Comparison of ENCODE assay signal across 33 cellular contexts in the genomic region with DNA sequence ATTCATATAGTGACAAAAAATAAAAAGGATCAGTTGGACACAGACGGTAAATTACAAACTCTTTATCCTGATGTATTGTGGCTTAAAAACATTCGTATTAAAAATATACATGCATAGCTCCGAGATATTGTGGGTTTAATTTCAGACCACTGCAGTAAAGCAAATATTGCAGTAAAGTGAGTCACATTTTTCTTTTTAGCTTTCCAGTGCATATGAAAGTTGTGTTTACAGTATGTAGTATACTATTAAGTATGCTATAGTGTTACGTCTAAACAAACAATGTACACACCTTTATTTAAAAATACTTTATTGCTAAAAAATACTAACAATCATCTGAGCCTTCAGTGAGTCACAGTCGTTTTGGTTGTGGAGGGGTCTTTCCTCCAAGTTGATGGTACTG.
"Had no signal": no experiment of that assay in that cellular context is flagged by ENCODE, and none has a peak within 500 bp of the region (broad histone marks: within the 10 kb centered on the region; RNA-seq: fewer than 3 reads in every experiment).

No MANE protein-coding gene starts in this region.

- H3K4me1 ChIP-seq: adrenal gland, ascending aorta, body of pancreas, breast epithelium had no signal

- H3K9me3 ChIP-seq: adrenal gland, ascending aorta, body of pancreas, breast epithelium had no signal

- H3K27ac ChIP-seq: adrenal gland, ascending aorta, body of pancreas, brain microvascular endothelial cell, breast epithelium, cardiac muscle cell had no signal

- ATAC-seq: activated naive CD4-positive, alpha-beta T cell treated with anti-CD3 and anti-CD28 coated beads, Interleukin-2, amount 50 U/mL, for 72 hours; activated naive CD8-positive, alpha-beta T cell treated with anti-CD3 and anti-CD28 coated beads, Interleukin-2, amount 50 U/mL, for 24 hours; activated T-cell treated with anti-CD3 and anti-CD28 coated beads, Interleukin-2, amount 50 U/mL, for 4 hours; activated T-cell treated with anti-CD3 and anti-CD28 coated beads, Interleukin-2, amount 50 U/mL, for 72 hours; activated T-helper 17 cell treated with anti-CD3 and anti-CD28 coated beads, Interleukin-2, amount 50 U/mL, for 72 hours; body of pancreas had no signal

- FAIRE-seq: astrocyte had no signal

- H3K4me3 ChIP-seq: adrenal gland, ascending aorta, body of pancreas, breast epithelium, cardiac muscle cell had no signal

- DNase-seq: activated effector memory CD4-positive, alpha-beta T cell treated with anti-CD3 and anti-CD28 coated beads, Interleukin-2, amount 50 U/mL, for 16 hours; activated effector memory CD4-positive, alpha-beta T cell treated with Interleukin-2 at 50 U/mL for 16 hours; activated gamma-delta T cell; activated gamma-delta T cell treated with Interleukin-2 at 50 U/mL for 16 hours; activated naive CD4-positive, alpha-beta T cell; activated naive CD4-positive, alpha-beta T cell treated with anti-CD3 and anti-CD28 coated beads for 36 hours; activated naive CD4-positive, alpha-beta T cell treated with anti-CD3 and anti-CD28 coated beads, Interleukin-2, amount 10 ng/mL, durations not matched to agents 7 days and 5 days; activated naive CD4-positive, alpha-beta T cell treated with anti-CD3 and anti-CD28 coated beads, Interleukin-2, amount 50 U/mL, for 16 hours; activated naive CD4-positive, alpha-beta T cell treated with Interleukin-2 at 50 U/mL for 16 hours; activated naive CD8-positive, alpha-beta T cell treated with anti-CD3 and anti-CD28 coated beads for 36 hours; activated naive CD8-positive, alpha-beta T cell treated with anti-CD3 and anti-CD28 coated beads, Interleukin-2, amount 10 ng/mL, durations not matched to agents 7 days and 5 days; activated naive CD8-positive, alpha-beta T cell treated with anti-CD3 and anti-CD28 coated beads, Interleukin-2, amount 50 U/mL, for 24 hours; activated T-cell treated with anti-CD3 and anti-CD28 coated beads, Interleukin-2, amount 50 U/mL, for 1 hour; activated T-cell treated with anti-CD3 and anti-CD28 coated beads, Interleukin-2, amount 50 U/mL, for 24 hours; activated T-cell treated with anti-CD3 and anti-CD28 coated beads, Interleukin-2, amount 50 U/mL, for 4 hours; activated T-cell treated with anti-CD3 and anti-CD28 coated beads, Interleukin-2, amount 50 U/mL, for 48 hours; activated T-cell treated with anti-CD3 and anti-CD28 coated beads, Interleukin-2, amount 50 U/mL, for 72 hours; adrenal gland; amniotic stem cell; amygdala; anterior cingulate cortex; aorta; body of pancreas; brain microvascular endothelial cell; caudate nucleus; central memory CD4-positive, alpha-beta T cell; cerebellar nuclear complex had no signal

- H3K27me3 ChIP-seq: adrenal gland, ascending aorta, body of pancreas, brain microvascular endothelial cell, breast epithelium, cardiac muscle cell had no signal

- H3K36me3 ChIP-seq: adrenal gland, ascending aorta, brain microvascular endothelial cell, breast epithelium, cardiac muscle cell had no signal
